Comparison of ENCODE assay signal across 1 cellular context in genomic region chr17:18172528-18173278, GRCh38.
TF ChIP-seq lines count a peak whose summit lies in the region.

No MANE protein-coding gene starts in this region.

TF ChIP-seq in HepG2, 621 proteins besides CTCF, POLR2A, EP300 and RAD21:
- no peak for TF ChIP-seq ZNF281 (CRISPR knock-in tag; IDR thresholded peaks at IDR 0.05; ENCODE audit: borderline replicate concordance)
